Comparison of ENCODE assay signal across 1 cellular context in the genomic region with DNA sequence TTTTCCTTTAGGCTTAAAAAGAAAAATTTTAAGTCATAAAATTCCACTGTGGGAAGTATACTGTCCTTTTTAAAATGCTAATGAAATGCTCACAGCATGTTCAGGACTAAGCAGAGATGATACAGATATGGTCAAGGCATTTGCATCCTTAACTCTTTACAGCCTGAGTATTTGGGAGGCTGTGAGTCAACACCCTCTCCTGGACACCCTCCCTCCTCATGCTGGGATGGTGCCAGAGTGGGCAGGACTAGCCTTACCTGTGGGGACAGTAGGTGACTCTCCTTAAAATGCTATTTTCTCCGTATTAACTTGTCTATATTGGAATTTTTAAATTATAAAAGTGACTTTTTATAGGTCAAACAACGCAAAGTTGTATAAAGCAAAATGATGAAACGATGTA.
TF ChIP-seq lines count a peak whose summit lies in the region.

No MANE protein-coding gene starts in this region.

TF ChIP-seq in GM23338, 12 proteins besides CTCF, POLR2A, EP300 and RAD21 (continued from another document):
- TF ChIP-seq, protein P1, sequence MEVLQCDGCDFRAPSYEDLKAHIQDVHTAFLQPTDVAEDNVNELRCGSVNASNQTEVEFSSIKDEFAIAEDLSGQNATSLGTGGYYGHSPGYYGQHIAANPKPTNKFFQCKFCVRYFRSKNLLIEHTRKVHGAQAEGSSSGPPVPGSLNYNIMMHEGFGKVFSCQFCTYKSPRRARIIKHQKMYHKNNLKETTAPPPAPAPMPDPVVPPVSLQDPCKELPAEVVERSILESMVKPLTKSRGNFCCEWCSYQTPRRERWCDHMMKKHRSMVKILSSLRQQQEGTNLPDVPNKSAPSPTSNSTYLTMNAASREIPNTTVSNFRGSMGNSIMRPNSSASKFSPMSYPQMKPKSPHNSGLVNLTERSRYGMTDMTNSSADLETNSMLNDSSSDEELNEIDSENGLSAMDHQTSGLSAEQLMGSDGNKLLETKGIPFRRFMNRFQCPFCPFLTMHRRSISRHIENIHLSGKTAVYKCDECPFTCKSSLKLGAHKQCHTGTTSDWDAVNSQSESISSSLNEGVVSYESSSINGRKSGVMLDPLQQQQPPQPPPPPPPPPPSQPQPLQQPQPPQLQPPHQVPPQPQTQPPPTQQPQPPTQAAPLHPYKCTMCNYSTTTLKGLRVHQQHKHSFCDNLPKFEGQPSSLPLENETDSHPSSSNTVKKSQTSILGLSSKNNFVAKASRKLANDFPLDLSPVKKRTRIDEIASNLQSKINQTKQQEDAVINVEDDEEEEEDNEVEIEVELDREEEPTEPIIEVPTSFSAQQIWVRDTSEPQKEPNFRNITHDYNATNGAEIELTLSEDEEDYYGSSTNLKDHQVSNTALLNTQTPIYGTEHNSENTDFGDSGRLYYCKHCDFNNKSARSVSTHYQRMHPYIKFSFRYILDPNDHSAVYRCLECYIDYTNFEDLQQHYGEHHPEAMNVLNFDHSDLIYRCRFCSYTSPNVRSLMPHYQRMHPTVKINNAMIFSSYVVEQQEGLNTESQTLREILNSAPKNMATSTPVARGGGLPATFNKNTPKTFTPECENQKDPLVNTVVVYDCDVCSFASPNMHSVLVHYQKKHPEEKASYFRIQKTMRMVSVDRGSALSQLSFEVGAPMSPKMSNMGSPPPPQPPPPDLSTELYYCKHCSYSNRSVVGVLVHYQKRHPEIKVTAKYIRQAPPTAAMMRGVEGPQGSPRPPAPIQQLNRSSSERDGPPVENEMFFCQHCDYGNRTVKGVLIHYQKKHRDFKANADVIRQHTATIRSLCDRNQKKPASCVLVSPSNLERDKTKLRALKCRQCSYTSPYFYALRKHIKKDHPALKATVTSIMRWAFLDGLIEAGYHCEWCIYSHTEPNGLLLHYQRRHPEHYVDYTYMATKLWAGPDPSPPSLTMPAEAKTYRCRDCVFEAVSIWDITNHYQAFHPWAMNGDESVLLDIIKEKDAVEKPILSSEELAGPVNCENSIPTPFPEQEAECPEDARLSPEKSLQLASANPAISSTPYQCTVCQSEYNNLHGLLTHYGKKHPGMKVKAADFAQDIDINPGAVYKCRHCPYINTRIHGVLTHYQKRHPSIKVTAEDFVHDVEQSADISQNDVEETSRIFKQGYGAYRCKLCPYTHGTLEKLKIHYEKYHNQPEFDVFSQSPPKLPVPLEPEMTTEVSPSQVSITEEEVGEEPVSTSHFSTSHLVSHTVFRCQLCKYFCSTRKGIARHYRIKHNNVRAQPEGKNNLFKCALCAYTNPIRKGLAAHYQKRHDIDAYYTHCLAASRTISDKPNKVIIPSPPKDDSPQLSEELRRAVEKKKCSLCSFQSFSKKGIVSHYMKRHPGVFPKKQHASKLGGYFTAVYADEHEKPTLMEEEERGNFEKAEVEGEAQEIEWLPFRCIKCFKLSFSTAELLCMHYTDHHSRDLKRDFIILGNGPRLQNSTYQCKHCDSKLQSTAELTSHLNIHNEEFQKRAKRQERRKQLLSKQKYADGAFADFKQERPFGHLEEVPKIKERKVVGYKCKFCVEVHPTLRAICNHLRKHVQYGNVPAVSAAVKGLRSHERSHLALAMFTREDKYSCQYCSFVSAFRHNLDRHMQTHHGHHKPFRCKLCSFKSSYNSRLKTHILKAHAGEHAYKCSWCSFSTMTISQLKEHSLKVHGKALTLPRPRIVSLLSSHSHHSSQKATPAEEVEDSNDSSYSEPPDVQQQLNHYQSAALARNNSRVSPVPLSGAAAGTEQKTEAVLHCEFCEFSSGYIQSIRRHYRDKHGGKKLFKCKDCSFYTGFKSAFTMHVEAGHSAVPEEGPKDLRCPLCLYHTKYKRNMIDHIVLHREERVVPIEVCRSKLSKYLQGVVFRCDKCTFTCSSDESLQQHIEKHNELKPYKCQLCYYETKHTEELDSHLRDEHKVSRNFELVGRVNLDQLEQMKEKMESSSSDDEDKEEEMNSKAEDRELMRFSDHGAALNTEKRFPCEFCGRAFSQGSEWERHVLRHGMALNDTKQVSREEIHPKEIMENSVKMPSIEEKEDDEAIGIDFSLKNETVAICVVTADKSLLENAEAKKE (CRISPR knock-in tag; IDR thresholded peaks at IDR 0.05) = no peak
- TF ChIP-seq ZNF114 (CRISPR knock-in tag; IDR thresholded peaks at IDR 0.05) (no peak), EZH2phosphoT487 (IDR thresholded peaks at IDR 0.05; ENCODE audit: unreplicated experiment) (no peak), CREB1 (CRISPR knock-in tag; IDR thresholded peaks at IDR 0.05; ENCODE audit: low read depth) (no peak), POLR2AphosphoS5 (IDR thresholded peaks at IDR 0.05; ENCODE audit: low read depth) (no peak), ETS1 (IDR thresholded peaks at IDR 0.05) (no peak), JUNB (IDR thresholded peaks at IDR 0.05; ENCODE audit: unreplicated experiment) (no peak), ZNF331 (CRISPR knock-in tag; IDR thresholded peaks at IDR 0.05; ENCODE audit: low read depth) (no peak), EZH2 (IDR thresholded peaks at IDR 0.05; ENCODE audit: low read depth, unreplicated experiment) (no peak), NANOG (IDR thresholded peaks at IDR 0.05; ENCODE audit: borderline replicate concordance) (no peak)
- TF ChIP-seq, protein P2, sequence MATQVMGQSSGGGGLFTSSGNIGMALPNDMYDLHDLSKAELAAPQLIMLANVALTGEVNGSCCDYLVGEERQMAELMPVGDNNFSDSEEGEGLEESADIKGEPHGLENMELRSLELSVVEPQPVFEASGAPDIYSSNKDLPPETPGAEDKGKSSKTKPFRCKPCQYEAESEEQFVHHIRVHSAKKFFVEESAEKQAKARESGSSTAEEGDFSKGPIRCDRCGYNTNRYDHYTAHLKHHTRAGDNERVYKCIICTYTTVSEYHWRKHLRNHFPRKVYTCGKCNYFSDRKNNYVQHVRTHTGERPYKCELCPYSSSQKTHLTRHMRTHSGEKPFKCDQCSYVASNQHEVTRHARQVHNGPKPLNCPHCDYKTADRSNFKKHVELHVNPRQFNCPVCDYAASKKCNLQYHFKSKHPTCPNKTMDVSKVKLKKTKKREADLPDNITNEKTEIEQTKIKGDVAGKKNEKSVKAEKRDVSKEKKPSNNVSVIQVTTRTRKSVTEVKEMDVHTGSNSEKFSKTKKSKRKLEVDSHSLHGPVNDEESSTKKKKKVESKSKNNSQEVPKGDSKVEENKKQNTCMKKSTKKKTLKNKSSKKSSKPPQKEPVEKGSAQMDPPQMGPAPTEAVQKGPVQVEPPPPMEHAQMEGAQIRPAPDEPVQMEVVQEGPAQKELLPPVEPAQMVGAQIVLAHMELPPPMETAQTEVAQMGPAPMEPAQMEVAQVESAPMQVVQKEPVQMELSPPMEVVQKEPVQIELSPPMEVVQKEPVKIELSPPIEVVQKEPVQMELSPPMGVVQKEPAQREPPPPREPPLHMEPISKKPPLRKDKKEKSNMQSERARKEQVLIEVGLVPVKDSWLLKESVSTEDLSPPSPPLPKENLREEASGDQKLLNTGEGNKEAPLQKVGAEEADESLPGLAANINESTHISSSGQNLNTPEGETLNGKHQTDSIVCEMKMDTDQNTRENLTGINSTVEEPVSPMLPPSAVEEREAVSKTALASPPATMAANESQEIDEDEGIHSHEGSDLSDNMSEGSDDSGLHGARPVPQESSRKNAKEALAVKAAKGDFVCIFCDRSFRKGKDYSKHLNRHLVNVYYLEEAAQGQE (IDR thresholded peaks at IDR 0.05; ENCODE audit: unreplicated experiment) = no peak
